In the genomic region with DNA sequence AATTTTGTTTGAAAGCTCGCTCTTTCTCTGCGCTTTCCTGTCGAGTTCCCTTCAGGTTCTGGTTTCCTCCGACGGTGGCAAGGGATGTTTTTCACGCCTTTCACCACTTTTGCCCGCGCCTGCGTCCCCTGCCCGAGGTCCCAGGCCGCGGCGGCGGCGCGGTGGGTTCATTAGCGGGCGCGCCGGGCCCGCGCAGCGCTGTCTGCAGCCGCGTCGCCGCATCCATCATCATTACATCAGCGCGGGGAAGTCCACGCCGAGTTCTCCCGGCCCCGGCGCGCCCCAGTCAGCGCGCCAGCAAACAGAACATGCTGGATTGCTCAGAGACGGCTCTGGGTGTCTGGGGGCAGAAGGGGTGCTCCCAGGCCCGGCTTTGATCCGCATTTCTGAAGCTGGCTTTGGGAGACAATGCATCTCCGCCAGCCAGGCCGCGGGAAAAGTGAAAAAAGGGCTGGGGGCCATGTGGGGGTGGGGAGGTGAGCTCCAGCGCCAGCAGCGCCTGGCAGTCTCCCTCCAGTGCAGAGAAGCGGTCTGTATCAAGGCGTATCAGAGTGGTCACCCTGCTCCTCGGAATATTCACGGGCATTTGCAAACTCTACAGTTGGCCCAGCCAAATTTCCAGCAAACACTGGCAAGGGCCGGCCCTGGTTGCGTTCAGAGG, we compare ENCODE assay signal across 9 cellular contexts. TPM values are rescaled to one million over a fixed set of nuclear protein-coding genes. Genes with fewer than 3 reads are reported as not detected.
A peak's percentile ranks its signal among the peaks of the same experiment; 100 is the strongest.
DNase-seq lines count a peak whose midpoint lies in the region; FAIRE-seq and TF ChIP-seq lines count a peak whose summit lies in the region.
"Had no signal": no experiment of that assay in that cellular context is flagged by ENCODE, and none has a peak within 500 bp of the region (broad histone marks: within the 10 kb centered on the region; RNA-seq: fewer than 3 reads in every experiment).

No MANE protein-coding gene starts in this region.

- no peak overlapping the region for H3K56ac ChIP-seq in H9 (ENCODE audit: insufficient read length, low read depth, low read length)
- H3K56ac ChIP-seq in mesendoderm (ENCODE audit: low read length) = peak overlapping the region; percentile 79

- peak overlapping the region; percentile 86 for H3K18ac ChIP-seq in H9 (ENCODE audit: insufficient read length, low read depth, low read length)
- H3K18ac ChIP-seq in mesendoderm (ENCODE audit: low read length) = peak overlapping the region; percentile 93

- H3T11ph ChIP-seq in H9 (ENCODE audit: low read length) = peak overlapping the region; percentile 46

- TF ChIP-seq POLR2A in GM12892 (IDR thresholded peaks at IDR 0.05; ENCODE audit: low read depth, low read length) = no peak

- H3K4ac ChIP-seq in H9 (ENCODE audit: low read depth, low read length) = peak overlapping the region; percentile 2; the same call in 1 of the 2 replicates
- H3K4ac ChIP-seq in mesendoderm (ENCODE audit: low read depth, low read length) = peak overlapping the region; percentile 22

- no peak overlapping the region for H2BK12ac ChIP-seq in H9 (ENCODE audit: insufficient read length, low read depth, low read length)

- H3K9ac ChIP-seq in H9 (ENCODE audit: extremely low read depth, insufficient read length, low read length) (peak overlapping the region; percentile 70), mesendoderm (ENCODE audit: low read length) (peak overlapping the region; percentile 60)

- H3K27ac ChIP-seq in H9 (ENCODE audit: insufficient read length, low read depth, low read length) (peak overlapping the region; percentile 38), mesendoderm (ENCODE audit: low read depth, low read length) (no peak overlapping the region)
- H3K27ac ChIP-seq: neutrophil had no signal

- H3K27me3 Mint-ChIP-seq in H9 (ENCODE audit: low read depth) = no peaks in the 10 kb centered on the region; the same call in 1 of the 2 replicates

- no peak overlapping the region for H2AFZ ChIP-seq in H9 (ENCODE audit: low read length)

- no peaks in the 10 kb centered on the region for H4K20me1 ChIP-seq in H9 (ENCODE audit: control insufficient read depth, insufficient read depth, insufficient read length)

- H3K27me3 ChIP-seq in H9 (ENCODE audit: insufficient read depth, low read length) = no peaks in the 10 kb centered on the region
- H3K27me3 ChIP-seq in mesendoderm (ENCODE audit: insufficient read depth, low read length, poor library complexity) = no peaks in the 10 kb centered on the region

- H3K23me2 ChIP-seq in H9 (ENCODE audit: insufficient read length, low read depth, low read length, poor library complexity, severe bottlenecking) = peaks cover 15% of the 10 kb centered on the region

- H3K4me1 ChIP-seq in H9 (ENCODE audit: insufficient read depth, low read length) (peaks cover 26% of the 10 kb centered on the region; the same call in 1 of the 2 replicates), mesendoderm (ENCODE audit: control insufficient read depth, low read depth, low read length) (no peaks in the 10 kb centered on the region)

- H2BK120ac ChIP-seq in H9 (ENCODE audit: low read depth, low read length, poor library complexity, severe bottlenecking) (no peak overlapping the region), mesendoderm (ENCODE audit: low read depth, low read length) (peak overlapping the region; percentile 16)

- H4K8ac ChIP-seq in H9 (replicated peaks; ENCODE audit: insufficient read length, low read depth, low read length) = no peak overlapping the region
- no peak overlapping the region for H4K8ac ChIP-seq in mesendoderm (ENCODE audit: low read depth, low read length)

- no peak for TF ChIP-seq CTCF in H9 (conservative IDR thresholded peaks at IDR 0.05)

- peak overlapping the region; percentile 55 to 81 for H3K4me3 Mint-ChIP-seq in H9

- H3K9me3 ChIP-seq in H9 (ENCODE audit: control insufficient read depth, low read depth, low read length) = no peaks in the 10 kb centered on the region
- H3K9me3 ChIP-seq: neutrophil had no signal

- H3K14ac ChIP-seq in H9 (ENCODE audit: insufficient read depth, low read length) = peak overlapping the region; percentile 91

- no peaks in the 10 kb centered on the region; a peak in 2 of 7 replicates for H3K36me3 Mint-ChIP-seq in H9 (ENCODE audit: insufficient read depth in 1 of 3, low read depth in 3 of 3)

- H2BK5ac ChIP-seq in H9 (ENCODE audit: insufficient read length, low read length) = peak overlapping the region; percentile 4
- no peak overlapping the region for H2BK5ac ChIP-seq in mesendoderm (ENCODE audit: low read length)

- peaks cover 88 to 90% of the 10 kb centered on the region in 2 experiments for H3K4me1 Mint-ChIP-seq in H9

- peak overlapping the region; percentile 34 for H3K4me3 ChIP-seq in mesendoderm (ENCODE audit: low read length)

- H4K5ac ChIP-seq in H9 (ENCODE audit: insufficient read length, low read depth, low read length) = peak overlapping the region; percentile 38
- H4K5ac ChIP-seq in mesendoderm (ENCODE audit: low read length) = no peak overlapping the region

- H3K4me2 ChIP-seq in H9 (ENCODE audit: insufficient read depth, insufficient read length, low read length) (peak overlapping the region; percentile 75), mesendoderm (ENCODE audit: low read length) (peak overlapping the region; percentile 68)

- no peak overlapping the region for H2AK5ac ChIP-seq in H9 (ENCODE audit: insufficient read length, low read length)
- H2AK5ac ChIP-seq in mesendoderm (ENCODE audit: low read length) = no peak overlapping the region

- H4K91ac ChIP-seq in H9 (ENCODE audit: insufficient read length, low read depth, low read length) = peak overlapping the region; percentile 24

- no peaks in the 10 kb centered on the region for H3K36me3 ChIP-seq in mesendoderm (ENCODE audit: control insufficient read depth, insufficient read depth, low read length)
- H3K36me3 ChIP-seq: neutrophil had no signal

- no peak overlapping the region for H2BK20ac ChIP-seq in H9 (ENCODE audit: low read depth, low read length, poor library complexity, severe bottlenecking)

- H3K79me2 ChIP-seq in H9 (ENCODE audit: insufficient read depth, low read length) (peaks cover 2% of the 10 kb centered on the region; the same call in 1 of the 2 replicates), mesendoderm (ENCODE audit: control insufficient read depth, insufficient read depth, low read length) (no peaks in the 10 kb centered on the region)

- H3K23ac ChIP-seq in H9 (ENCODE audit: insufficient read length, low read depth, low read length) = no peak overlapping the region
- no peak overlapping the region for H3K23ac ChIP-seq in mesendoderm (ENCODE audit: low read length)

- no peaks in the 10 kb centered on the region for H3K9me3 Mint-ChIP-seq in H9

- WGBS in H9 (ENCODE audit: extremely low coverage, insufficient read length, low lambda C conversion rate) = no CpG with 5 or more reads among the region's 51 CpGs
- WGBS in mesendoderm (ENCODE audit: extremely low coverage, insufficient coverage, low lambda C conversion rate) = no CpG with 5 or more reads among the region's 51 CpGs

- no peak for FAIRE-seq in GM12892 (lab: Jason Lieb, UNC)

- peak; percentile 42 for DNase-seq in AG08396 (ENCODE audit: low spot score)
- peak; percentile 65 for DNase-seq in H9
- peak; percentile 60 for DNase-seq in dermis blood vessel endothelial cell
- peak; percentile 51 for DNase-seq in mesendoderm
- DNase-seq in DMS153 treated with DMSO at 0.1 percent for 48 hours (lab: John Stamatoyannopoulos, UW; ENCODE audit: unreplicated experiment) = no peak
- DNase-seq in NCI-H510A treated with DMSO at 0.1 percent for 48 hours (lab: John Stamatoyannopoulos, UW) = no peak
- DNase-seq in GM12892 (ENCODE audit: insufficient read length) = no peak
- DNase-seq in DMS 273 (lab: John Stamatoyannopoulos, UW; ENCODE audit: unreplicated experiment) = no peak

- no peak overlapping the region for H2BK15ac ChIP-seq in H9 (ENCODE audit: low read depth, low read length)
- no peak overlapping the region for H2BK15ac ChIP-seq in mesendoderm (replicated peaks; ENCODE audit: low read depth)

- H3K79me1 ChIP-seq in H9 (ENCODE audit: insufficient read depth, low read depth, low read length, poor library complexity, severe bottlenecking) (no peaks in the 10 kb centered on the region), mesendoderm (ENCODE audit: low read length) (no peaks in the 10 kb centered on the region)

- H3K27ac Mint-ChIP-seq in H9 = peak overlapping the region; percentile 95 to 99 (median 96)

RNA-seq across cellular contexts. Expression of a gene that starts 8.9 kb away (rescaled TPM):
- total RNA-seq in H9 (2021) (43.0 and 45.0 TPM in 2 replicates), dermis blood vessel endothelial cell (1.0 and 1.6 TPM in 2 replicates)
- polyA plus RNA-seq in mesendoderm (2013, experiment 1 of 2) = 2.9 TPM
- polyA plus RNA-seq in mesendoderm (2013, experiment 2 of 2) = 3.2 TPM
- not detected for polyA plus RNA-seq in GM12892 (2012; ENCODE audit: missing spikeins)

Comparison
In these comparisons a context has a peak if more than half of its experiments do, and no peak if none do; other contexts are left out.
1. DNase-seq: peak in AG08396 (single experiment), H9 (single experiment), dermis blood vessel endothelial cell (single experiment) and mesendoderm (single experiment); none in DMS153 treated with DMSO at 0.1 percent for 48 hours (single experiment), NCI-H510A treated with DMSO at 0.1 percent for 48 hours (single experiment), GM12892 (single experiment) and DMS 273 (single experiment).
2. RNA of a gene that starts 8.9 kb away (total RNA-seq): 43.0 to 45.0 TPM in H9; 1.0 to 1.6 TPM in dermis blood vessel endothelial cell; every median in the first group is over 10 times any median in the second.